36 cellular contexts compared by ENCODE assay signal in genomic region chr9:116051528-116051927, GRCh38.
"Had no signal": no experiment of that assay in that cellular context is flagged by ENCODE, and none has a peak within 500 bp of the region (broad histone marks: within the 10 kb centered on the region; RNA-seq: fewer than 3 reads in every experiment).

No MANE protein-coding gene starts in this region.

- H3K27ac ChIP-seq: ascending aorta, cardiac muscle cell, Peyer's patch, SJSA1 had no signal

- H3K9me3 ChIP-seq: ascending aorta, MG63, Peyer's patch, SJSA1, SK-N-SH had no signal

- H3K4me2 ChIP-seq: SK-N-SH had no signal

- H3K4me3 Mint-ChIP-seq: activated CD4-positive, alpha-beta T cell treated with anti-CD3 and anti-CD28 coated beads for 36 hours; activated CD4-positive, alpha-beta T cell treated with anti-CD3 and anti-CD28 coated beads, Interleukin-2, amount 10 ng/mL, durations not matched to agents 7 days and 5 days; activated CD8-positive, alpha-beta T cell treated with anti-CD3 and anti-CD28 coated beads, Interleukin-2, amount 10 ng/mL, durations not matched to agents 7 days and 5 days; activated naive CD4-positive, alpha-beta T cell treated with anti-CD3 and anti-CD28 coated beads, Interleukin-2, amount 50 U/mL, for 24 hours; activated naive CD8-positive, alpha-beta T cell treated with anti-CD3 and anti-CD28 coated beads, Interleukin-2, amount 10 ng/mL, durations not matched to agents 7 days and 5 days; activated T-cell treated with anti-CD3 and anti-CD28 coated beads, Interleukin-2, amount 50 U/mL, for 24 hours; central memory CD8-positive, alpha-beta T cell; T-helper 1 cell treated with Interleukin-12 subunit alpha and Interleukin-12 subunit beta and Interleukin-4 antibody, amounts not matched to agents 30 μg/mL and 1 μg/mL, for 36 hours; T-helper 2 cell treated with Interferon-gamma antibody and Interleukin-4, amounts not matched to agents 5 μg/mL and 100 μg/mL, for 36 hours; WTC11 had no signal

- ATAC-seq: activated CD4-positive, alpha-beta T cell treated with anti-CD3 and anti-CD28 coated beads for 36 hours; activated CD4-positive, CD25-positive, alpha-beta regulatory T cell treated with anti-CD3 and anti-CD28 coated beads, Interleukin-2, amount 50 U/mL, for 24 hours; activated CD8-positive, alpha-beta T cell treated with anti-CD3 and anti-CD28 coated beads, Interleukin-2, amount 10 ng/mL, durations not matched to agents 7 days and 5 days; PC-3; WTC11 had no signal

- H3K36me3 ChIP-seq: ascending aorta, cardiac muscle cell, MG63, Peyer's patch, SJSA1 had no signal

- H3K4me3 ChIP-seq: ascending aorta, cardiac muscle cell, MG63, Peyer's patch, SJSA1 had no signal

- H3K36me3 Mint-ChIP-seq: activated naive CD8-positive, alpha-beta T cell treated with anti-CD3 and anti-CD28 coated beads, Interleukin-2, amount 10 ng/mL, durations not matched to agents 7 days and 5 days; WTC11 had no signal

- H3K9ac ChIP-seq: SK-N-SH had no signal

- H3K9me3 Mint-ChIP-seq: activated CD4-positive, alpha-beta T cell treated with anti-CD3 and anti-CD28 coated beads, Interleukin-2, amount 10 ng/mL, durations not matched to agents 7 days and 5 days; T-helper 1 cell treated with Interleukin-12 subunit alpha and Interleukin-12 subunit beta and Interleukin-4 antibody, amounts not matched to agents 30 μg/mL and 1 μg/mL, for 36 hours; T-helper 2 cell treated with Interferon-gamma antibody and Interleukin-4, amounts not matched to agents 5 μg/mL and 100 μg/mL, for 36 hours; WTC11 had no signal

- FAIRE-seq: TTC549 had no signal

- DNase-seq: activated CD4-positive, alpha-beta T cell treated with anti-CD3 and anti-CD28 coated beads for 36 hours; activated CD4-positive, alpha-beta T cell treated with anti-CD3 and anti-CD28 coated beads, Interleukin-2, amount 10 ng/mL, durations not matched to agents 7 days and 5 days; activated CD4-positive, alpha-beta T cell treated with anti-CD3 and anti-CD28 coated beads, Interleukin-2, amount 50 U/mL, for 48 hours; activated CD8-positive, alpha-beta T cell treated with anti-CD3 and anti-CD28 coated beads, Interleukin-2, amount 10 ng/mL, durations not matched to agents 7 days and 5 days; activated gamma-delta T cell; activated naive CD4-positive, alpha-beta T cell treated with Interleukin-2 at 50 U/mL for 16 hours; activated naive CD8-positive, alpha-beta T cell treated with anti-CD3 and anti-CD28 coated beads, Interleukin-2, amount 10 ng/mL, durations not matched to agents 7 days and 5 days; activated T-cell treated with anti-CD3 and anti-CD28 coated beads, Interleukin-2, amount 50 U/mL, for 24 hours; amygdala; Kasumi-1; MG63; NCI-H1048; NCI-H1105 treated with DMSO at 0.1 percent for 48 hours; NCI-H1436; NCI-H187; NCI-H2081; NCI-H510A; NCI-H526; NCI-H748 treated with DMSO at 0.1 percent for 48 hours; NK-92 treated with Interleukin-12 subunit alpha and Interleukin-12 subunit beta, amount 100 ng/mL, for 24 hours; PC-3; Peyer's patch; RPMI8226; SHP77 treated with DMSO at 0.1 percent for 48 hours; SK-N-SH had no signal

- H3K27ac Mint-ChIP-seq: activated CD4-positive, alpha-beta T cell treated with anti-CD3 and anti-CD28 coated beads for 36 hours; activated CD4-positive, alpha-beta T cell treated with anti-CD3 and anti-CD28 coated beads, Interleukin-2, amount 10 ng/mL, durations not matched to agents 7 days and 5 days; activated CD8-positive, alpha-beta T cell treated with anti-CD3 and anti-CD28 coated beads, Interleukin-2, amount 10 ng/mL, durations not matched to agents 7 days and 5 days; activated naive CD4-positive, alpha-beta T cell treated with anti-CD3 and anti-CD28 coated beads, Interleukin-2, amount 50 U/mL, for 24 hours; activated naive CD8-positive, alpha-beta T cell treated with anti-CD3 and anti-CD28 coated beads, Interleukin-2, amount 10 ng/mL, durations not matched to agents 7 days and 5 days; activated T-cell treated with anti-CD3 and anti-CD28 coated beads, Interleukin-2, amount 50 U/mL, for 24 hours; activated T-helper 2 cell treated with anti-CD3 and anti-CD28 coated beads, Interferon-gamma antibody, Interleukin-2, Interleukin-4, amounts not matched to agents 10 μg/mL and 5 μg/mL and 100 μg/mL, durations not matched to agents 14 hours and 24 hours and 36 hours; T-helper 1 cell treated with Interleukin-12 subunit alpha and Interleukin-12 subunit beta and Interleukin-4 antibody, amounts not matched to agents 30 μg/mL and 1 μg/mL, for 36 hours; T-helper 2 cell treated with Interferon-gamma antibody and Interleukin-4, amounts not matched to agents 5 μg/mL and 100 μg/mL, for 36 hours; WTC11 had no signal

- H3K4me1 ChIP-seq: ascending aorta, Peyer's patch, SJSA1 had no signal

- H3K27me3 Mint-ChIP-seq: activated CD4-positive, alpha-beta T cell treated with anti-CD3 and anti-CD28 coated beads for 36 hours; activated CD4-positive, alpha-beta T cell treated with anti-CD3 and anti-CD28 coated beads, Interleukin-2, amount 10 ng/mL, durations not matched to agents 7 days and 5 days; activated naive CD4-positive, alpha-beta T cell treated with anti-CD3 and anti-CD28 coated beads, Interleukin-2, amount 50 U/mL, for 24 hours; activated naive CD8-positive, alpha-beta T cell treated with anti-CD3 and anti-CD28 coated beads, Interleukin-2, amount 10 ng/mL, durations not matched to agents 7 days and 5 days; activated T-cell treated with anti-CD3 and anti-CD28 coated beads, Interleukin-2, amount 50 U/mL, for 24 hours; central memory CD8-positive, alpha-beta T cell had no signal

- H3K9me2 ChIP-seq: SK-N-SH had no signal

- H3K27me3 ChIP-seq: ascending aorta, cardiac muscle cell, MG63, Peyer's patch, SJSA1 had no signal

- H3K4me1 Mint-ChIP-seq: activated CD4-positive, alpha-beta T cell treated with anti-CD3 and anti-CD28 coated beads for 36 hours; activated CD4-positive, alpha-beta T cell treated with anti-CD3 and anti-CD28 coated beads, Interleukin-2, amount 10 ng/mL, durations not matched to agents 7 days and 5 days; activated naive CD4-positive, alpha-beta T cell treated with anti-CD3 and anti-CD28 coated beads, Interleukin-2, amount 50 U/mL, for 24 hours; activated naive CD8-positive, alpha-beta T cell treated with anti-CD3 and anti-CD28 coated beads, Interleukin-2, amount 10 ng/mL, durations not matched to agents 7 days and 5 days; central memory CD8-positive, alpha-beta T cell; WTC11 had no signal
